8 cellular contexts compared by ENCODE assay signal in genomic region chr3:177597325-177598109, GRCh38.
DNase-seq lines count a peak whose midpoint lies in the region; ATAC-seq and TF ChIP-seq lines count a peak whose summit lies in the region.

No MANE protein-coding gene starts in this region.

- intact Hi-C loops in activated CD4-positive, alpha-beta T cell treated with anti-CD3 and anti-CD28 coated beads for 36 hours (cut with DNase I, micrococcal nuclease): loop anchor here (5.0 to 10.0 kb wide), 7 partner anchors 170 to 543 kb away; partner anchors contain the start of gene TBL1XR1 (in 1 of the 2)

- POLR2A ChIA-PET in activated CD4-positive, alpha-beta T cell treated with anti-CD3 and anti-CD28 coated beads for 36 hours (lab: Charles Lee): no interaction called here

- H3K27ac ChIP-seq in endodermal cell (ENCODE audit: low read depth, low read length) (peak overlapping the region; percentile 61), muscle layer of duodenum (ENCODE audit: low read length) (peak overlapping the region; percentile 57)

- H3K9me3 ChIP-seq in endodermal cell (ENCODE audit: control insufficient read depth, low read length): no peaks in the 10 kb centered on the region
- H3K9me3 ChIP-seq in muscle layer of duodenum (ENCODE audit: control insufficient read depth in 1 of 2, low read length in 2 of 2): no peaks in the 10 kb centered on the region

- H3K9ac ChIP-seq in endodermal cell (ENCODE audit: extremely low read depth, low read length, poor library complexity, severe bottlenecking): no peak overlapping the region

- 70 to 83% methylated on average over 7 to 10 of the region's 10 CpGs for WGBS in endodermal cell (ENCODE audit: insufficient coverage in 1 of 2, insufficient read length in 1 of 2), 2 experiments

- H3K4me3 Mint-ChIP-seq in activated CD4-positive, alpha-beta T cell treated with anti-CD3 and anti-CD28 coated beads for 36 hours: peak overlapping the region; percentile 45
- H3K4me3 Mint-ChIP-seq in endodermal cell: no peak overlapping the region

- H3K9me3 Mint-ChIP-seq in activated CD4-positive, alpha-beta T cell treated with anti-CD3 and anti-CD28 coated beads for 36 hours (ENCODE audit: low read depth): no peaks in the 10 kb centered on the region
- no peaks in the 10 kb centered on the region for H3K9me3 Mint-ChIP-seq in endodermal cell

- H3K36me3 Mint-ChIP-seq in activated CD4-positive, alpha-beta T cell treated with anti-CD3 and anti-CD28 coated beads for 36 hours (ENCODE audit: low read depth): no peaks in the 10 kb centered on the region
- H3K36me3 Mint-ChIP-seq in endodermal cell (ENCODE audit: low read depth): no peaks in the 10 kb centered on the region

- H3K36me3 ChIP-seq in endodermal cell (ENCODE audit: control insufficient read depth, insufficient read depth, low read length) (no peaks in the 10 kb centered on the region), muscle layer of duodenum (ENCODE audit: control insufficient read depth in 1 of 2, insufficient read depth in 2 of 2, low read length in 2 of 2) (no peaks in the 10 kb centered on the region)

- CTCF ChIA-PET in activated CD4-positive, alpha-beta T cell treated with anti-CD3 and anti-CD28 coated beads for 36 hours (lab: Charles Lee): interaction anchor here (0.6 to 0.7 kb wide), 2 partner anchors 9 to 11 kb away, joined by 3 to 4 read pairs; no protein-coding TSS in a partner anchor

- H3K4me1 Mint-ChIP-seq in activated CD4-positive, alpha-beta T cell treated with anti-CD3 and anti-CD28 coated beads for 36 hours: peaks cover 70% of the 10 kb centered on the region
- H3K4me1 Mint-ChIP-seq in endodermal cell: peaks cover 13% of the 10 kb centered on the region

- no peaks in the 10 kb centered on the region for H3K27me3 Mint-ChIP-seq in activated CD4-positive, alpha-beta T cell treated with anti-CD3 and anti-CD28 coated beads for 36 hours
- H3K27me3 Mint-ChIP-seq in endodermal cell (ENCODE audit: insufficient read depth): no peaks in the 10 kb centered on the region

- H3K4me3 ChIP-seq in endodermal cell (ENCODE audit: low read length) (no peak overlapping the region), muscle layer of duodenum (ENCODE audit: low read depth in 1 of 2, low read length in 2 of 2) (no peak overlapping the region)

- TF ChIP-seq CTCF in endodermal cell (conservative IDR thresholded peaks at IDR 0.05): no peak

- peak overlapping the region; percentile 88 for H3K27ac Mint-ChIP-seq in activated CD4-positive, alpha-beta T cell treated with anti-CD3 and anti-CD28 coated beads for 36 hours
- H3K27ac Mint-ChIP-seq in endodermal cell: no peak overlapping the region

- peak; percentile 51 for DNase-seq in activated CD4-positive, alpha-beta T cell treated with anti-CD3 and anti-CD28 coated beads for 36 hours
- no peak for DNase-seq in activated CD4-positive, alpha-beta T cell treated with anti-CD3 and anti-CD28 coated beads for 1 hour
- DNase-seq in NCI-H1436 treated with DMSO at 0.1 percent for 48 hours (lab: John Stamatoyannopoulos, UW): peak; percentile 92
- peak; percentile 4 for DNase-seq in T-helper 9 cell
- no peak for DNase-seq in endodermal cell
- DNase-seq in amniotic stem cell (lab: John Stamatoyannopoulos, UW): no peak

- peak; percentile 68 for ATAC-seq in activated CD4-positive, alpha-beta T cell treated with anti-CD3 and anti-CD28 coated beads for 36 hours
- ATAC-seq in HG02588 (IDR thresholded peaks at IDR 0.05; ENCODE audit: unreplicated experiment): peak; percentile 71

- H3K4me1 ChIP-seq in endodermal cell (ENCODE audit: control insufficient read depth, insufficient read depth, low read length) (no peaks in the 10 kb centered on the region), muscle layer of duodenum (ENCODE audit: control insufficient read depth in 1 of 2, insufficient read depth in 2 of 2, low read length in 2 of 2) (peaks cover 28 to 34% of the 10 kb centered on the region in 2 donors)

- H3K27me3 ChIP-seq in endodermal cell (ENCODE audit: control insufficient read depth, insufficient read depth, low read length, poor library complexity, severe bottlenecking) (no peaks in the 10 kb centered on the region), muscle layer of duodenum (ENCODE audit: low read depth, low read length) (no peaks in the 10 kb centered on the region)

Comparison
In these comparisons a context has a peak if more than half of its experiments do, and no peak if none do; other contexts are left out.
1. DNase-seq: peak in activated CD4-positive, alpha-beta T cell treated with anti-CD3 and anti-CD28 coated beads for 36 hours (single experiment), NCI-H1436 treated with DMSO at 0.1 percent for 48 hours (single experiment) and T-helper 9 cell (single experiment); none in activated CD4-positive, alpha-beta T cell treated with anti-CD3 and anti-CD28 coated beads for 1 hour (single experiment), endodermal cell (single experiment) and amniotic stem cell (single experiment).